9 cellular contexts compared by ENCODE assay signal in genomic region chr1:15799928-15800835, GRCh38. TPM values are rescaled to one million over a fixed set of nuclear protein-coding genes. Genes with fewer than 3 reads are reported as not detected.
A peak's percentile ranks its signal among the peaks of the same experiment; 100 is the strongest.
DNase-seq lines count a peak whose midpoint lies in the region; ATAC-seq and TF ChIP-seq lines count a peak whose summit lies in the region.
"Had no signal": no experiment of that assay in that cellular context is flagged by ENCODE, and none has a peak within 500 bp of the region (broad histone marks: within the 10 kb centered on the region; RNA-seq: fewer than 3 reads in every experiment).

No MANE protein-coding gene starts in this region.

- 12% methylated on average over 14 of the region's 22 CpGs for WGBS in SK-N-SH (ENCODE audit: low lambda C conversion rate)
- WGBS in heart right ventricle, 2 donors, result 47 to 52% methylated on average over 22 of the region's 22 CpGs
- whole genome bisulfite sequencing in spleen, 5 donors, result 59 to 68% (median 65%) methylated on average over 16 to 22 of the region's 22 CpGs

- ATAC-seq in heart right ventricle, result peak in 6 of 8 donors; percentile 32 to 64 (median 39)
- no peak for ATAC-seq in activated CD4-positive, CD25-positive, alpha-beta regulatory T cell treated with anti-CD3 and anti-CD28 coated beads, Interleukin-2, amount 50 U/mL, for 24 hours
- no peak for ATAC-seq in naive thymus-derived CD4-positive, alpha-beta T cell

- H3K27me3 Mint-ChIP-seq in naive thymus-derived CD4-positive, alpha-beta T cell, result peaks cover 0 to 15% (median 6%) of the 10 kb centered on the region in 5 donors

- TF ChIP-seq POLR2A in spleen (IDR thresholded peaks at IDR 0.05), result no peak

- H3F3A ChIP-seq in SK-N-SH (replicated peaks; ENCODE audit: insufficient read depth), result peaks cover 71% of the 10 kb centered on the region

- H3K27ac ChIP-seq in HEK293 (ENCODE audit: extremely low read depth, low read depth, low read length) (no peak overlapping the region; the same call in 1 of the 2 replicates), SK-N-SH (ENCODE audit: low read depth in 2 of 2, low read length in 1 of 2) (peak overlapping the region; percentile 24 to 97; a peak in 3 of 4 replicates), heart right ventricle (peak overlapping the region in 2 of 10 donors; percentile 0 to 7), spleen (peak overlapping the region in 5 of 8 donors; percentile 48 to 74 (median 72))
- H3K27ac ChIP-seq in naive thymus-derived CD4-positive, alpha-beta T cell (ENCODE audit: low read depth, low read length), result no peak overlapping the region
- H3K27ac ChIP-seq: HL-60 had no signal

- peak overlapping the region; percentile 64 for H3K9ac ChIP-seq in SK-N-SH

- no peak overlapping the region for H3K27ac Mint-ChIP-seq in naive thymus-derived CD4-positive, alpha-beta T cell

- H3K4me1 ChIP-seq in HEK293 (ENCODE audit: control insufficient read depth, insufficient read depth, low read length) (peaks cover 9% of the 10 kb centered on the region), SK-N-SH (ENCODE audit: control insufficient read depth in 1 of 2, insufficient read depth in 2 of 2, low read depth in 1 of 2, low read length in 1 of 2) (peaks cover 19 to 46% of the 10 kb centered on the region in 2 experiments; a peak in 3 of 4 replicates), heart right ventricle (peaks cover 4 to 35% (median 19%) of the 10 kb centered on the region in 9 donors), spleen (peaks cover 0 to 26% (median 10%) of the 10 kb centered on the region in 6 donors)
- H3K4me1 ChIP-seq in naive thymus-derived CD4-positive, alpha-beta T cell (ENCODE audit: control insufficient read depth in 2 of 2, insufficient read depth in 2 of 2, low read length in 2 of 2), result no peaks in the 10 kb centered on the region

- peak; percentile 66 to 79; a peak in 2 of 4 replicates for TF ChIP-seq EP300 in SK-N-SH (IDR thresholded peaks at IDR 0.05; ENCODE audit: borderline replicate concordance in 1 of 2, low read depth in 1 of 2, low read length in 1 of 2)

- no peaks in the 10 kb centered on the region for H3K9me2 ChIP-seq in SK-N-SH

- TF ChIP-seq CTCF in HEK293 (tag by site-specific recombination; IDR thresholded peaks at IDR 0.05) (no peak), SK-N-SH (IDR thresholded peaks at IDR 0.05) (no peak), heart right ventricle (IDR thresholded peaks at IDR 0.05) (no peak), spleen (IDR thresholded peaks at IDR 0.05 in 8 of 11, conservative IDR thresholded peaks at IDR 0.05 in 3 of 11) (no peak), GM13976 (IDR thresholded peaks at IDR 0.05; ENCODE audit: borderline replicate concordance, control extremely low read depth, extremely low read depth, insufficient read depth, missing control alignments) (no peak)

- CTCF ChIA-PET in HEK293 (lab: Yijun Ruan, JAX) (interaction anchor here (0.8 to 3.1 kb wide), 3 partner anchors 8 to 15 kb away, joined by 3 to 21 read pairs (median 4); no protein-coding TSS in a partner anchor), SK-N-SH (lab: Yijun Ruan, JAX) (interaction anchor here (0.8 to 7.3 kb wide), 6 partner anchors 8 to 278 kb away, joined by 3 to 58 read pairs (median 7); no protein-coding TSS in a partner anchor)
- CTCF ChIA-PET in naive thymus-derived CD4-positive, alpha-beta T cell (lab: Charles Lee), result interaction anchor here (0.7 kb wide), 1 partner anchor 165 kb away, joined by 4 read pairs; no protein-coding TSS in a partner anchor

- intact Hi-C loops in heart right ventricle (cut with DNase I) (loop anchor here in 3 of 10 donors (5.0 kb wide), 2 partner anchors 192 to 197 kb away; no protein-coding TSS in a partner anchor), spleen (cut with DNase I; ENCODE audit: low total_unique reads) (loop anchor here (10.0 kb wide), 1 partner anchor 255 kb away; no protein-coding TSS in a partner anchor)
- intact Hi-C loops in naive thymus-derived CD4-positive, alpha-beta T cell (cut with micrococcal nuclease), result no loop called here

- H3K4me3 Mint-ChIP-seq in naive thymus-derived CD4-positive, alpha-beta T cell, result no peak overlapping the region

- no peaks in the 10 kb centered on the region for H3K4me1 Mint-ChIP-seq in naive thymus-derived CD4-positive, alpha-beta T cell

- no peaks in the 10 kb centered on the region; the same call in 1 of the 2 replicates for H3K79me2 ChIP-seq in SK-N-SH (ENCODE audit: insufficient read depth)

- peak overlapping the region; percentile 82 for H3K4me2 ChIP-seq in SK-N-SH

- TF ChIP-seq RAD21 in SK-N-SH (IDR thresholded peaks at IDR 0.05; ENCODE audit: low read length), result no peak

- H3K27me3 ChIP-seq in SK-N-SH (ENCODE audit: insufficient read depth) (no peaks in the 10 kb centered on the region), heart right ventricle (peaks cover 0 to 6% (median 0%) of the 10 kb centered on the region in 7 donors), spleen (replicated peaks in 1 of 7) (no peaks in the 10 kb centered on the region)
- no peaks in the 10 kb centered on the region for H3K27me3 ChIP-seq in naive thymus-derived CD4-positive, alpha-beta T cell (ENCODE audit: control insufficient read depth in 2 of 2, insufficient read depth in 2 of 2, low read length in 2 of 2)

- no peaks in the 10 kb centered on the region for H4K20me1 ChIP-seq in SK-N-SH (ENCODE audit: insufficient read depth)

- H3K4me3 ChIP-seq in HEK293 (ENCODE audit: low read depth, low read length), result peak overlapping the region; percentile 34
- H3K4me3 ChIP-seq in SK-N-SH (ENCODE audit: low read depth in 2 of 2, low read length in 1 of 2), result peak overlapping the region; percentile 18 to 57; a peak in 3 of 4 replicates
- H3K4me3 ChIP-seq in heart right ventricle, result no peak overlapping the region
- H3K4me3 ChIP-seq in spleen, result no peak overlapping the region
- no peak overlapping the region for H3K4me3 ChIP-seq in naive thymus-derived CD4-positive, alpha-beta T cell (ENCODE audit: low read length)

- H3K36me3 ChIP-seq in HEK293 (ENCODE audit: control insufficient read depth in 2 of 2, insufficient read depth in 1 of 2, low read length in 2 of 2) (no peaks in the 10 kb centered on the region), SK-N-SH (replicated peaks in 1 of 2; ENCODE audit: control insufficient read depth in 1 of 2, insufficient read depth in 2 of 2, low read length in 1 of 2) (no peaks in the 10 kb centered on the region), heart right ventricle (no peaks in the 10 kb centered on the region), spleen (no peaks in the 10 kb centered on the region)
- H3K36me3 ChIP-seq in naive thymus-derived CD4-positive, alpha-beta T cell (ENCODE audit: control insufficient read depth in 2 of 3, insufficient read depth in 3 of 3, low read length in 3 of 3), result no peaks in the 10 kb centered on the region

- POLR2A ChIA-PET in HEK293 (lab: Yijun Ruan, JAX) (interaction anchor here (0.7 to 3.1 kb wide), 8 partner anchors 10 to 48 kb away, joined by 3 to 27 read pairs (median 4); partner anchors contain the start of gene SPEN), SK-N-SH (lab: Yijun Ruan, JAX) (interaction anchor here (0.5 kb wide), 1 partner anchor 34 kb away, joined by 5 read pairs; no protein-coding TSS in a partner anchor)
- POLR2A ChIA-PET in naive thymus-derived CD4-positive, alpha-beta T cell (lab: Charles Lee), result interaction anchor here (0.6 kb wide), 1 partner anchor 20 kb away, joined by 3 read pairs; no protein-coding TSS in a partner anchor

- H3K9me3 ChIP-seq in HEK293 (ENCODE audit: control insufficient read depth, insufficient read depth, low read depth, low read length) (no peaks in the 10 kb centered on the region), SK-N-SH (no peaks in the 10 kb centered on the region), heart right ventricle (no peaks in the 10 kb centered on the region), spleen (no peaks in the 10 kb centered on the region)
- no peaks in the 10 kb centered on the region for H3K9me3 ChIP-seq in naive thymus-derived CD4-positive, alpha-beta T cell (ENCODE audit: control insufficient read depth in 2 of 3, low read length in 3 of 3)

- no peaks in the 10 kb centered on the region for H3K36me3 Mint-ChIP-seq in naive thymus-derived CD4-positive, alpha-beta T cell

- in situ Hi-C loops in GM13976 (cut with MboI; ENCODE audit: low sequenced_read_pairs, unreplicated experiment), result loop anchor here (25.0 kb wide), 1 partner anchor 187 kb away; the partner anchor contains the start of gene ZBTB17

- 0 out of 2 replicates have a peak overlapping the region, but pooled peaks have one; percentile 32 for H2AFZ ChIP-seq in SK-N-SH (ENCODE audit: low read depth)

- no peaks in the 10 kb centered on the region for H3K9me3 Mint-ChIP-seq in naive thymus-derived CD4-positive, alpha-beta T cell

- DNase-seq in SK-N-SH, result peak; percentile 81
- peak in 1 of 2 donors; percentile 10 for DNase-seq in heart right ventricle
- no peak for DNase-seq in spleen
- DNase-seq in GM13976 (ENCODE audit: low spot score), result no peak
- DNase-seq in naive thymus-derived CD4-positive, alpha-beta T cell, result no peak
- no peak for DNase-seq in SK-N-DZ (ENCODE audit: low spot score)

RNA-seq across cellular contexts. Expression of gene UQCRHL, which starts 7.3 kb away (rescaled TPM):
- polyA plus RNA-seq in SK-N-SH (2012; rRNA removed) (2.8 and 4.1 TPM in 2 replicates), heart right ventricle (1 to 10 TPM; 4.5 to 8.6 TPM), spleen (1 to 10 TPM; 1.9 to 2.6 (median 2.4) TPM)
- 4.1 and 9.7 TPM in 2 replicates for polyA plus RNA-seq in SK-N-SH (2012; cell fraction: cytosol; rRNA removed)
- 1.8 and 2.6 TPM in 2 replicates for polyA plus RNA-seq in SK-N-SH (2012; cell fraction: nucleus; rRNA removed)
- total RNA-seq in heart right ventricle (1 to 10 TPM; 2.1 to 6.3 (median 3.2) TPM), spleen (1 to 10 TPM in 6 of 7 donors, under 1 TPM in 1; 0.67 to 2.6 (median 1.2) TPM)
- total RNA-seq in naive thymus-derived CD4-positive, alpha-beta T cell, result 1 to 10 TPM in 3 of 5 experiments, under 1 TPM in 2; 0.69 to 1.9 (median 1.4) TPM
- polyA plus RNA-seq in naive thymus-derived CD4-positive, alpha-beta T cell, result 1 to 10 TPM in 1 of 2 donors, under 1 TPM in 1; 0.43 to 1.1 TPM
- polyA plus RNA-seq in SK-N-DZ (2014; cell fraction: cytosol; rRNA removed), result 4.9 and 5.8 TPM in 2 replicates
- polyA plus RNA-seq in SK-N-DZ (2014; cell fraction: nucleus; rRNA removed), result 4.3 and 5.5 TPM in 2 replicates

RNA-seq across cellular contexts. Expression of gene FBLIM1, which starts 41.6 kb away (rescaled TPM):
- 89.8 and 93.8 TPM in 2 replicates for polyA plus RNA-seq in SK-N-SH (2012; rRNA removed)
- polyA plus RNA-seq in SK-N-SH (2012; cell fraction: cytosol; rRNA removed), result 46.9 and 61.8 TPM in 2 replicates
- polyA plus RNA-seq in SK-N-SH (2012; cell fraction: nucleus; rRNA removed), result 155 and 177 TPM in 2 replicates
- 100 to 1,000 TPM in 2 of 10 donors, 10 to 100 TPM in 8; 43.4 to 115 (median 59.9) TPM for total RNA-seq in heart right ventricle
- polyA plus RNA-seq in heart right ventricle, result 10 to 100 TPM; 27.0 to 52.9 TPM
- 10 to 100 TPM; 21.4 to 89.1 (median 62.0) TPM for total RNA-seq in spleen
- polyA plus RNA-seq in spleen, result 10 to 100 TPM in 1 of 3 donors, 1 to 10 TPM in 2; 7.2 to 16.3 (median 9.6) TPM
- under 1 TPM in 2 of 5 experiments, not detected in 3; 0.27 to 0.54 TPM for total RNA-seq in naive thymus-derived CD4-positive, alpha-beta T cell
- under 1 TPM in 1 of 2 donors, not detected in 1; 0.41 TPM for polyA plus RNA-seq in naive thymus-derived CD4-positive, alpha-beta T cell
- polyA plus RNA-seq in SK-N-DZ (2014; cell fraction: cytosol; rRNA removed), result 6.4 and 10.1 TPM in 2 replicates
- polyA plus RNA-seq in SK-N-DZ (2014; cell fraction: nucleus; rRNA removed), result 4.9 and 12.8 TPM in 2 replicates

RNA-seq across cellular contexts. Expression of gene SPEN, which starts 47.3 kb away (rescaled TPM):
- polyA plus RNA-seq in SK-N-SH (2012; rRNA removed), result 3.2 and 6.1 TPM in 2 replicates
- 2.9 and 4.3 TPM in 2 replicates for polyA plus RNA-seq in SK-N-SH (2012; cell fraction: cytosol; rRNA removed)
- 24.6 and 35.8 TPM in 2 replicates for polyA plus RNA-seq in SK-N-SH (2012; cell fraction: nucleus; rRNA removed)
- total RNA-seq in heart right ventricle, result 10 to 100 TPM; 24.1 to 34.4 (median 28.1) TPM
- polyA plus RNA-seq in heart right ventricle, result 10 to 100 TPM; 11.2 to 12.4 TPM
- 10 to 100 TPM; 54.1 to 75.9 (median 63.0) TPM for total RNA-seq in spleen
- polyA plus RNA-seq in spleen, result 10 to 100 TPM in 1 of 3 donors, 1 to 10 TPM in 2; 8.0 to 14.1 (median 9.3) TPM
- 10 to 100 TPM; 72.1 to 92.1 (median 82.9) TPM for total RNA-seq in naive thymus-derived CD4-positive, alpha-beta T cell
- polyA plus RNA-seq in naive thymus-derived CD4-positive, alpha-beta T cell, result 10 to 100 TPM; 10.1 to 46.7 TPM
- polyA plus RNA-seq in SK-N-DZ (2014; cell fraction: cytosol; rRNA removed), result 3.6 and 5.6 TPM in 2 replicates
- polyA plus RNA-seq in SK-N-DZ (2014; cell fraction: nucleus; rRNA removed), result 5.1 and 21.4 TPM in 2 replicates

RNA-seq across cellular contexts. Expression of gene TMEM82, which starts 57.9 kb away (rescaled TPM):
- polyA plus RNA-seq in SK-N-SH (2012; rRNA removed) (not detected in 2 replicates), heart right ventricle (not detected), spleen (not detected)
- not detected in 2 replicates for polyA plus RNA-seq in SK-N-SH (2012; cell fraction: cytosol; rRNA removed)
- polyA plus RNA-seq in SK-N-SH (2012; cell fraction: nucleus; rRNA removed), result not detected in 2 replicates
- total RNA-seq in heart right ventricle (not detected), spleen (not detected)
- total RNA-seq in naive thymus-derived CD4-positive, alpha-beta T cell, result not detected
- not detected for polyA plus RNA-seq in naive thymus-derived CD4-positive, alpha-beta T cell
- polyA plus RNA-seq in SK-N-DZ (2014; cell fraction: cytosol; rRNA removed), result not detected in 2 replicates
- polyA plus RNA-seq in SK-N-DZ (2014; cell fraction: nucleus; rRNA removed), result not detected in 2 replicates

Comparison
In these comparisons a context has a peak if more than half of its experiments do, and no peak if none do; other contexts are left out.
1. H3K27ac ChIP-seq: peak in SK-N-SH (2 of 2) and spleen (5 of 8); none in HEK293 (single experiment) and naive thymus-derived CD4-positive, alpha-beta T cell (single experiment).
2. H3K4me3 ChIP-seq: peak in HEK293 (single experiment) and SK-N-SH (2 of 2); none in heart right ventricle (0 of 10), spleen (0 of 8) and naive thymus-derived CD4-positive, alpha-beta T cell (single experiment).
3. ATAC-seq: peak in heart right ventricle (6 of 8); none in activated CD4-positive, CD25-positive, alpha-beta regulatory T cell treated with anti-CD3 and anti-CD28 coated beads, Interleukin-2, amount 50 U/mL, for 24 hours (0 of 2) and naive thymus-derived CD4-positive, alpha-beta T cell (single experiment).
4. RNA of gene FBLIM1, which starts 41.6 kb away (polyA plus RNA-seq): 46.9 to 177 TPM in SK-N-SH, 27.0 to 52.9 TPM in heart right ventricle and 7.2 to 16.3 TPM in spleen; 0.41 TPM in naive thymus-derived CD4-positive, alpha-beta T cell; every median in the first group is over 4 times any median in the second.
5. Of the 4 proteins assayed by ChIP-seq in both HEK293 and SK-N-SH: peak only in HEK293: none; only in SK-N-SH: PBX3; in both: none; in neither: 3.